ENCODE assay signal across 10 cellular contexts in genomic region chr2:237482485-237482884, GRCh38. TPM values are rescaled to one million over a fixed set of nuclear protein-coding genes. Genes with fewer than 3 reads are reported as not detected.
DNase-seq lines count a peak whose midpoint lies in the region; ATAC-seq and TF ChIP-seq lines count a peak whose summit lies in the region.
"Had no signal": no experiment of that assay in that cellular context is flagged by ENCODE, and none has a peak within 500 bp of the region (broad histone marks: within the 10 kb centered on the region; RNA-seq: fewer than 3 reads in every experiment).

No MANE protein-coding gene starts in this region.

- H3K27ac Mint-ChIP-seq in activated naive CD4-positive, alpha-beta T cell treated with anti-CD3 and anti-CD28 coated beads, Interleukin-2, amount 50 U/mL, for 72 hours = no peak overlapping the region

- H2BK5ac ChIP-seq in neuronal stem cell (ENCODE audit: low read length) = no peak overlapping the region

- H4K91ac ChIP-seq in neuronal stem cell (ENCODE audit: low read depth, low read length, poor library complexity) = no peak overlapping the region

- H2AK5ac ChIP-seq in neuronal stem cell (ENCODE audit: low read depth, low read length) = no peak overlapping the region

- TF ChIP-seq POLR2A in esophagus squamous epithelium (IDR thresholded peaks at IDR 0.05) = peak in 1 of 4 donors; percentile 37

- H2AFZ ChIP-seq in neuronal stem cell (ENCODE audit: low read length) = peak overlapping the region; percentile 56

- H3K79me1 ChIP-seq in neuronal stem cell (ENCODE audit: low read depth, low read length) = no peaks in the 10 kb centered on the region

- H3K9ac ChIP-seq in neuronal stem cell (ENCODE audit: low read depth, low read length, poor library complexity) = peak overlapping the region; percentile 27

- no peaks in the 10 kb centered on the region for H3K9me3 Mint-ChIP-seq in activated naive CD4-positive, alpha-beta T cell treated with anti-CD3 and anti-CD28 coated beads, Interleukin-2, amount 50 U/mL, for 72 hours

- H3K4me2 ChIP-seq in neuronal stem cell (ENCODE audit: insufficient read depth, low read length, poor library complexity, severe bottlenecking) = no peak overlapping the region

- H2BK15ac ChIP-seq in neuronal stem cell (ENCODE audit: low read length) = no peak overlapping the region

- no peak overlapping the region for H3K14ac ChIP-seq in neuronal stem cell (ENCODE audit: low read length)

- no peak overlapping the region for H2BK12ac ChIP-seq in neuronal stem cell (ENCODE audit: low read length)

- H4K8ac ChIP-seq in neuronal stem cell (ENCODE audit: low read depth, low read length) = no peak overlapping the region

- H3K23ac ChIP-seq in neuronal stem cell (ENCODE audit: low read depth, low read length, poor library complexity) = no peak overlapping the region

- H3K9me3 ChIP-seq in BE2C (no peaks in the 10 kb centered on the region; the same call in 1 of the 2 replicates), esophagus squamous epithelium (no peaks in the 10 kb centered on the region), neuronal stem cell (replicated peaks in 1 of 2; ENCODE audit: control insufficient read depth in 2 of 2, insufficient read depth in 1 of 2, low read depth in 1 of 2, low read length in 2 of 2) (no peaks in the 10 kb centered on the region)

- H3K27me3 ChIP-seq in BE2C (peaks cover 20% of the 10 kb centered on the region), esophagus squamous epithelium (peaks cover 0 to 28% (median 0%) of the 10 kb centered on the region in 4 donors), neuronal stem cell (ENCODE audit: control insufficient read depth in 3 of 3, insufficient read depth in 3 of 3, low read depth in 1 of 3, low read length in 3 of 3) (peaks cover 8 to 75% (median 20%) of the 10 kb centered on the region in 3 experiments)

- no peak for ATAC-seq in activated naive CD4-positive, alpha-beta T cell treated with anti-CD3 and anti-CD28 coated beads, Interleukin-2, amount 50 U/mL, for 72 hours
- no peak for ATAC-seq in HG03520 (IDR thresholded peaks at IDR 0.05; ENCODE audit: unreplicated experiment)

- TF ChIP-seq CTCF in BE2C (IDR thresholded peaks at IDR 0.05; ENCODE audit: low read depth, low read length) (no peak), esophagus squamous epithelium (IDR thresholded peaks at IDR 0.05) (no peak)

- no peak overlapping the region for H2BK120ac ChIP-seq in neuronal stem cell (ENCODE audit: low read depth, low read length)

- H3K4me1 ChIP-seq in BE2C = peaks cover 6% of the 10 kb centered on the region
- H3K4me1 ChIP-seq in esophagus squamous epithelium = peaks cover 10 to 55% (median 12%) of the 10 kb centered on the region in 3 donors
- peaks cover 0 to 2% of the 10 kb centered on the region in 2 donors for H3K4me1 ChIP-seq in neuronal stem cell (ENCODE audit: control insufficient read depth in 2 of 2, insufficient read depth in 1 of 2, low read depth in 1 of 2, low read length in 2 of 2)

- DNase-seq in BE2C (peak; percentile 58), NCI-H2196 treated with DMSO at 0.1 percent for 48 hours (lab: John Stamatoyannopoulos, UW; ENCODE audit: unreplicated experiment) (peak; percentile 91), esophagus squamous epithelium (lab: John Stamatoyannopoulos, UW) (no peak), neuronal stem cell (ENCODE audit: low spot score) (no peak), DMS 273 treated with DMSO at 0.1 percent for 48 hours (lab: John Stamatoyannopoulos, UW) (no peak), OCI-M2 (lab: John Stamatoyannopoulos, UW; ENCODE audit: unreplicated experiment) (no peak)
- no peak for DNase-seq in activated naive CD4-positive, alpha-beta T cell treated with anti-CD3 and anti-CD28 coated beads, Interleukin-2, amount 50 U/mL, for 72 hours (ENCODE audit: low spot score in 2 of 2)
- DNase-seq: activated effector memory CD4-positive, alpha-beta T cell treated with anti-CD3 and anti-CD28 coated beads, Interleukin-2, amount 50 U/mL, for 16 hours; HCEC 1CT had no signal

- H3K36me3 Mint-ChIP-seq in activated naive CD4-positive, alpha-beta T cell treated with anti-CD3 and anti-CD28 coated beads, Interleukin-2, amount 50 U/mL, for 72 hours = no peaks in the 10 kb centered on the region

- H3K27ac ChIP-seq in esophagus squamous epithelium = peak overlapping the region in 3 of 4 donors; percentile 48 to 80 (median 63)
- no peak overlapping the region for H3K27ac ChIP-seq in neuronal stem cell (replicated peaks; ENCODE audit: low read length)

- peak overlapping the region; percentile 62 for H3K18ac ChIP-seq in neuronal stem cell (ENCODE audit: low read length)

- intact Hi-C loops in esophagus squamous epithelium (cut with DNase I) = no loop called here

- H3K4me3 ChIP-seq in BE2C (ENCODE audit: low read depth, low read length) = no peak overlapping the region
- H3K4me3 ChIP-seq in esophagus squamous epithelium = no peak overlapping the region
- no peak overlapping the region for H3K4me3 ChIP-seq in neuronal stem cell (ENCODE audit: low read length in 2 of 2)

- H3K4ac ChIP-seq in neuronal stem cell (ENCODE audit: low read length) = no peak overlapping the region

- 19 to 38% methylated on average over 6 of the region's 6 CpGs for WGBS in esophagus squamous epithelium, 2 donors
- WGBS in neuronal stem cell (ENCODE audit: extremely low coverage in 2 of 2, insufficient read length in 2 of 2, insufficient replicate concordance in 1 of 2), 2 donors = no CpG with 5 or more reads among the region's 6 CpGs

- H3K36me3 ChIP-seq in BE2C (no peaks in the 10 kb centered on the region), esophagus squamous epithelium (no peaks in the 10 kb centered on the region), neuronal stem cell (replicated peaks in 1 of 2; ENCODE audit: control insufficient read depth in 2 of 2, insufficient read depth in 2 of 2, low read length in 2 of 2) (no peaks in the 10 kb centered on the region)

RNA-seq across cellular contexts. Expression of gene MLPH, which starts 4.6 kb away (rescaled TPM):
- polyA plus RNA-seq in BE2C (2012; ENCODE audit: insufficient read depth, insufficient read length, low read depth) = not detected
- 10 to 100 TPM in 2 of 4 donors, 1 to 10 TPM in 2; 1.8 to 10.5 (median 7.6) TPM for total RNA-seq in esophagus squamous epithelium
- polyA plus RNA-seq in neuronal stem cell (2013, experiment 1 of 2) = 0.03 TPM
- polyA plus RNA-seq in neuronal stem cell (2013, experiment 2 of 2) = 0.08 TPM
- total RNA-seq in activated naive CD4-positive, alpha-beta T cell treated with anti-CD3 and anti-CD28 coated beads, Interleukin-2, amount 50 U/mL, for 72 hours = not detected

Comparison
In these comparisons a context has a peak if more than half of its experiments do, and no peak if none do; other contexts are left out.
1. DNase-seq: peak in BE2C (single experiment) and NCI-H2196 treated with DMSO at 0.1 percent for 48 hours (single experiment); none in esophagus squamous epithelium (single experiment), neuronal stem cell (single experiment), activated naive CD4-positive, alpha-beta T cell treated with anti-CD3 and anti-CD28 coated beads, Interleukin-2, amount 50 U/mL, for 72 hours (0 of 2), DMS 273 treated with DMSO at 0.1 percent for 48 hours (single experiment) and OCI-M2 (single experiment).